10 cellular contexts compared by ENCODE assay signal in the genomic region with DNA sequence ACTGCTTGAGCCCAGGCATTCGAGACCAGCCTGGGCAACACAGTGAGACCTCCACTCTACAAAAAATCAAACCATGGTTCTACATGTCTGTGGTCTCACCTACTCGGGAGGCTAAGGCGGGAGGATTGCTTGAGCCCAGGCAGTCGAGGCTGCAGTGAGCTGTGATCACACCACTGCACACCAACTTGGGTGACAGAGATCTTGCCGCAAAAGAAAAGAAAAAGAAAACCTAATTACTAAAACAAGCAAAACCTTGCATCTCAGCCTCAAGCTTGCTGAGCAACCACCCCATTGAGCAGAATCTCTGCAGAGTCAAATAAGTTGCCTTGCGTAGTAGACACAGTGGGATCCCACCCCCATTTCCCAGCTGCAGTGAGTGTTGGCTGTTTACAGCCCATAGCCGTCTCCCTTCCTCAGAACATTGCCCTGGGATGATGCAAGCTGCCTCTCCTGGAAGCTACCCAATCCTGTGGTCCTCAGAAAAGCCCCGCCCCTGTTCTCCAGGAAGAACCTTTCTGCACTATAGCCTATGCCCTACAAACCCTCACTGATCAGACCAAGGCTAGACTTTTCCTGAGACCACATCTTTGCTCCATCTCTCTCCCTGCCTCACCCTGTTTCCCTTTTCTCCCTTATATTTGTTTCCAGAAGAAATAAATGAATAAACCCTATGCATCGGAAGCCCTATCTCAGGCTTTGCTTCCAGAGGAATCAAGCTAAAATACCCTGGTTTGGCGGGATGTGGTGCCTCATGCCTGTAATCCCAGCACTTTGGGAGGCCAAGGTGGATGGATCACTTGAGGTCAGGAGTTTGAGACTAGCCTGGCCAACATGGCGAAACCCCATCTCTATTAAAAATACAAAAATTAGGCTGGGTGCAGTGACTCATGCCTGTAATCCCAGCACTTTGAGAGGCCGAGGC. TPM values are rescaled to one million over a fixed set of nuclear protein-coding genes. Genes with fewer than 3 reads are reported as not detected.
DNase-seq lines count a peak whose midpoint lies in the region; ATAC-seq, FAIRE-seq and TF ChIP-seq lines count a peak whose summit lies in the region.
"Had no signal": no experiment of that assay in that cellular context is flagged by ENCODE, and none has a peak within 500 bp of the region (broad histone marks: within the 10 kb centered on the region; RNA-seq: fewer than 3 reads in every experiment).

No MANE protein-coding gene starts in this region.

- H3K9ac ChIP-seq in DND-41 (ENCODE audit: low read depth, low read length) = no peak overlapping the region
- no peak overlapping the region for H3K9ac ChIP-seq in astrocyte (ENCODE audit: low read length)

- H3K4me3 Mint-ChIP-seq in astrocyte (ENCODE audit: unreplicated experiment) = no peak overlapping the region

- peak overlapping the region; percentile 43; the same call in 1 of the 2 replicates for H2AFZ ChIP-seq in DND-41 (ENCODE audit: low read depth, low read length)
- H2AFZ ChIP-seq in astrocyte (ENCODE audit: low read depth, low read length) = no peak overlapping the region

- FAIRE-seq in astrocyte (lab: Jason Lieb, UNC) (no peak), GM19239 (lab: Jason Lieb, UNC) (no peak)

- H3K4me3 ChIP-seq in DND-41 (ENCODE audit: low read depth in 1 of 2, low read length in 2 of 2) (no peak overlapping the region), MG63 (no peak overlapping the region), astrocyte (ENCODE audit: insufficient read depth, low read depth, low read length) (no peak overlapping the region)

- H3K4me2 ChIP-seq in DND-41 (ENCODE audit: insufficient read depth, low read length) (no peak overlapping the region), astrocyte (ENCODE audit: low read length) (no peak overlapping the region)

- H3K27ac Mint-ChIP-seq in astrocyte (ENCODE audit: unreplicated experiment) = no peak overlapping the region
- H3K27ac Mint-ChIP-seq: activated T-helper 2 cell treated with anti-CD3 and anti-CD28 coated beads, Interferon-gamma antibody, Interleukin-2, Interleukin-4, amounts not matched to agents 10 μg/mL and 5 μg/mL and 100 μg/mL, durations not matched to agents 14 hours and 24 hours and 36 hours had no signal

- no peak for TF ChIP-seq CTCF in DND-41 (IDR thresholded peaks at IDR 0.05; ENCODE audit: borderline replicate concordance, extremely low read depth, low read length, poor library complexity, severe bottlenecking)
- TF ChIP-seq CTCF in astrocyte (IDR thresholded peaks at IDR 0.05; ENCODE audit: insufficient read depth, low read depth, low read length) = no peak

- no peaks in the 10 kb centered on the region for H3K4me1 Mint-ChIP-seq in astrocyte (ENCODE audit: low read depth, unreplicated experiment)

- H3K27me3 ChIP-seq in DND-41 (ENCODE audit: insufficient read depth, low read length, poor library complexity) (no peaks in the 10 kb centered on the region), MG63 (no peaks in the 10 kb centered on the region), astrocyte (ENCODE audit: insufficient read depth, low read length) (no peaks in the 10 kb centered on the region)

- ATAC-seq in DND-41 (ENCODE audit: insufficient read depth, low read depth) (peak; percentile 58; the same call in 2 of the 3 replicates), GM19467 (IDR thresholded peaks at IDR 0.05; ENCODE audit: unreplicated experiment) (no peak)

- H4K20me1 ChIP-seq in DND-41 (ENCODE audit: insufficient read depth, low read length) (no peaks in the 10 kb centered on the region), astrocyte (ENCODE audit: insufficient read depth, low read length) (no peaks in the 10 kb centered on the region)

- no peaks in the 10 kb centered on the region for H3K36me3 ChIP-seq in DND-41 (ENCODE audit: insufficient read depth, low read length)
- H3K36me3 ChIP-seq in MG63 = no peaks in the 10 kb centered on the region
- no peaks in the 10 kb centered on the region for H3K36me3 ChIP-seq in astrocyte (ENCODE audit: insufficient read depth, low read length)

- H3K27ac ChIP-seq in DND-41 (ENCODE audit: low read length) (no peak overlapping the region), astrocyte (ENCODE audit: low read depth, low read length) (no peak overlapping the region)

- DNase-seq in DND-41 = peak; percentile 30
- peak; percentile 73 for DNase-seq in MG63
- DNase-seq in astrocyte (ENCODE audit: low read depth) = peak; percentile 9
- DNase-seq in mesenteric fat pad (ENCODE audit: low spot score) = peak; percentile 43
- no peak for DNase-seq in HPDE6-E6E7 (ENCODE audit: extremely low spot score)
- no peak for DNase-seq in effector CD8-positive, alpha-beta T cell (lab: John Stamatoyannopoulos, UW)
- DNase-seq in GM19239 (ENCODE audit: insufficient read length, low spot score) = no peak
- DNase-seq: Right ventricle myocardium superior had no signal

- no peaks in the 10 kb centered on the region for H3K9me3 Mint-ChIP-seq in astrocyte (ENCODE audit: unreplicated experiment)
- H3K9me3 Mint-ChIP-seq: activated T-helper 2 cell treated with anti-CD3 and anti-CD28 coated beads, Interferon-gamma antibody, Interleukin-2, Interleukin-4, amounts not matched to agents 10 μg/mL and 5 μg/mL and 100 μg/mL, durations not matched to agents 14 hours and 24 hours and 36 hours had no signal

- no peaks in the 10 kb centered on the region for H3K36me3 Mint-ChIP-seq in astrocyte (ENCODE audit: low read depth, unreplicated experiment)

- H3K9me3 ChIP-seq in DND-41 (ENCODE audit: insufficient read depth, low read length, severe bottlenecking) (no peaks in the 10 kb centered on the region), MG63 (no peaks in the 10 kb centered on the region), astrocyte (ENCODE audit: insufficient read depth, low read depth, low read length) (no peaks in the 10 kb centered on the region)

- H3K4me1 ChIP-seq in DND-41 (ENCODE audit: insufficient read depth, low read length) = peaks cover 3% of the 10 kb centered on the region; the same call in 1 of the 2 replicates
- H3K4me1 ChIP-seq in astrocyte (ENCODE audit: insufficient read depth, low read length) = no peaks in the 10 kb centered on the region

- H3K27me3 Mint-ChIP-seq in astrocyte (ENCODE audit: low read depth, unreplicated experiment) = peaks cover 5% of the 10 kb centered on the region

- no peaks in the 10 kb centered on the region for H3K79me2 ChIP-seq in DND-41 (ENCODE audit: insufficient read depth, low read length)
- H3K79me2 ChIP-seq in astrocyte (ENCODE audit: insufficient read depth, low read length) = no peaks in the 10 kb centered on the region

RNA-seq across cellular contexts. Expression of gene ERN2, which starts 16.7 kb away (rescaled TPM):
- not detected in 2 replicates for total RNA-seq in MG63 (2014; rRNA removed; shearing (Covaris generic); ENCODE audit: low replicate concordance)
- total RNA-seq in astrocyte = not detected in 2 replicates
- total RNA-seq in mesenteric fat pad = 1.9 TPM
- total RNA-seq: activated T-helper 2 cell treated with anti-CD3 and anti-CD28 coated beads, Interferon-gamma antibody, Interleukin-2, Interleukin-4, amounts not matched to agents 10 μg/mL and 5 μg/mL and 100 μg/mL, durations not matched to agents 14 hours and 24 hours and 36 hours; Right ventricle myocardium superior had no signal

RNA-seq across cellular contexts. Expression of gene CHP2, which starts 25.1 kb away (rescaled TPM):
- total RNA-seq in MG63 (2014; rRNA removed; shearing (Covaris generic); ENCODE audit: low replicate concordance) = not detected in 2 replicates
- total RNA-seq in astrocyte (not detected in 2 replicates), mesenteric fat pad (0.22 TPM)
- total RNA-seq: activated T-helper 2 cell treated with anti-CD3 and anti-CD28 coated beads, Interferon-gamma antibody, Interleukin-2, Interleukin-4, amounts not matched to agents 10 μg/mL and 5 μg/mL and 100 μg/mL, durations not matched to agents 14 hours and 24 hours and 36 hours; Right ventricle myocardium superior had no signal

RNA-seq across cellular contexts. Expression of gene PLK1, which starts 51.1 kb away (rescaled TPM):
- 38.0 and 39.7 TPM in 2 replicates for total RNA-seq in MG63 (2014; rRNA removed; shearing (Covaris generic); ENCODE audit: low replicate concordance)
- total RNA-seq in astrocyte (6.8 and 10.5 TPM in 2 replicates), mesenteric fat pad (1.2 TPM)

Comparison
In these comparisons a context has a peak if more than half of its experiments do, and no peak if none do; other contexts are left out.
1. DNase-seq: peak in DND-41 (single experiment), MG63 (single experiment), astrocyte (single experiment) and mesenteric fat pad (single experiment); none in HPDE6-E6E7 (single experiment), effector CD8-positive, alpha-beta T cell (single experiment) and GM19239 (single experiment).